9 cellular contexts compared by ENCODE assay signal in the genomic region with DNA sequence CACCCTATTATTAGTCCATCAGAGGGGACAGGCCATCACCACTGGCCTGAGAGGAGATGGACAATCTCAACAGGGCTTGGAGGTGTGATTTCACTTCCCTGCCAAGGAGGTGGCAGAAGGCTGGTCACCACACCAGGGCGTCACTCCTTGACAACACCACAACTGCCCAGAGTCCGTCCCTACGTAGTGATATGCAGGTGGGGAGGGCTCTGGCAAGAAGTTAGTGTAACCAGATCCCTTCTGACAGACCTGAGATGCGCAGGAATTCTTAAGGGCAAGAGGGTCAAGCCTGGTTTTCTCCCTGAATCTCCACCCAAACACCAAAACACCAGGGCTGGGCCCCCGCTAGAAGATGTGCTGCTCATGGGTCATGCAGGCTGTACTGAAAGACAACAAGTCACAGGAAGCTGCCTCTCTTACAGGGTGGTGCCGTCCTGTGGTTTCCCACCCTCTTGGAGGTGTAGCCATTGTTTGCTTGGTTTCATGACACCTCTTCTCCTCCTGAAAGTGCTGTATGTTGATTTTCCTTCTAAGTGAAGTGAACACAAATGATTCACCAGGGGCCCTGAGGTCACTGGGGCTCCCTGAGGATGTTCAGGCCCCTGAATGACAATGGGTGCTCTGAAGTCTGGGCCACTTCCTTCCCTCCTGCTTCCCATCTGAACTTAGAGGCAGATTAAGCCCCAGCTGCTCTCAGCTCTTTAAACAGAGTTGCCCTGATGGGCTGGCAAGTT. TPM values are rescaled to one million over a fixed set of nuclear protein-coding genes. Genes with fewer than 3 reads are reported as not detected.
DNase-seq lines count a peak whose midpoint lies in the region; ATAC-seq and TF ChIP-seq lines count a peak whose summit lies in the region.
"Had no signal": no experiment of that assay in that cellular context is flagged by ENCODE, and none has a peak within 500 bp of the region (broad histone marks: within the 10 kb centered on the region; RNA-seq: fewer than 3 reads in every experiment).

No MANE protein-coding gene starts in this region.

- H3K9me3 Mint-ChIP-seq in stimulated activated naive CD8-positive, alpha-beta T cell treated with anti-CD3 and anti-CD28 coated beads, Interleukin-15, Interleukin-2, amounts not matched to agents 100 ng/mL and 50 ng/mL, for 24 hours: peaks cover 3% of the 10 kb centered on the region

- no peak overlapping the region for H3K27ac ChIP-seq in dorsolateral prefrontal cortex
- H3K27ac ChIP-seq: 22Rv1 had no signal

- no peaks in the 10 kb centered on the region for H3K27me3 ChIP-seq in dorsolateral prefrontal cortex

- H3K4me3 Mint-ChIP-seq in stimulated activated naive CD8-positive, alpha-beta T cell treated with anti-CD3 and anti-CD28 coated beads, Interleukin-15, Interleukin-2, amounts not matched to agents 100 ng/mL and 50 ng/mL, for 24 hours: peak overlapping the region; percentile 14

- H3K27ac Mint-ChIP-seq in stimulated activated naive CD8-positive, alpha-beta T cell treated with anti-CD3 and anti-CD28 coated beads, Interleukin-15, Interleukin-2, amounts not matched to agents 100 ng/mL and 50 ng/mL, for 24 hours: peak overlapping the region; percentile 66

- no peaks in the 10 kb centered on the region for H3K36me3 Mint-ChIP-seq in stimulated activated naive CD8-positive, alpha-beta T cell treated with anti-CD3 and anti-CD28 coated beads, Interleukin-15, Interleukin-2, amounts not matched to agents 100 ng/mL and 50 ng/mL, for 24 hours (ENCODE audit: low read depth)

- DNase-seq in DMS 273 (lab: John Stamatoyannopoulos, UW; ENCODE audit: unreplicated experiment) (peak; percentile 29), DMS 273 treated with DMSO at 0.1 percent for 48 hours (lab: John Stamatoyannopoulos, UW) (no peak), activated T-cell treated with anti-CD3 and anti-CD28 coated beads for 24 hours (ENCODE audit: low read depth) (peak; percentile 64), kidney glomerular epithelial cell (lab: John Stamatoyannopoulos, UW) (peak; percentile 4), dorsolateral prefrontal cortex (no peak)

- no peak for TF ChIP-seq CTCF in dorsolateral prefrontal cortex (IDR thresholded peaks at IDR 0.05 in 54 of 56, conservative IDR thresholded peaks at IDR 0.05 in 2 of 56; ENCODE audit: low read depth in 1 of 56, partially characterized antibody in 56 of 56)

- H3K4me3 ChIP-seq in dorsolateral prefrontal cortex: no peak overlapping the region

- H3K4me1 Mint-ChIP-seq in stimulated activated naive CD8-positive, alpha-beta T cell treated with anti-CD3 and anti-CD28 coated beads, Interleukin-15, Interleukin-2, amounts not matched to agents 100 ng/mL and 50 ng/mL, for 24 hours (ENCODE audit: low read depth): peaks cover 48% of the 10 kb centered on the region

- no peak for ATAC-seq in HG03521 (IDR thresholded peaks at IDR 0.05; ENCODE audit: unreplicated experiment)
- ATAC-seq in GM21515 (IDR thresholded peaks at IDR 0.05; ENCODE audit: unreplicated experiment): no peak

- no peaks in the 10 kb centered on the region for H3K27me3 Mint-ChIP-seq in stimulated activated naive CD8-positive, alpha-beta T cell treated with anti-CD3 and anti-CD28 coated beads, Interleukin-15, Interleukin-2, amounts not matched to agents 100 ng/mL and 50 ng/mL, for 24 hours

- intact Hi-C loops in dorsolateral prefrontal cortex (cut with DNase I): no loop called here

RNA-seq across cellular contexts. Expression of a gene that starts 27.1 kb away (rescaled TPM):
- 10 to 100 TPM; 17.9 to 47.7 (median 29.0) TPM for total RNA-seq in dorsolateral prefrontal cortex

Comparison
In these comparisons a context has a peak if more than half of its experiments do, and no peak if none do; other contexts are left out.
1. DNase-seq: peak in DMS 273 (single experiment), activated T-cell treated with anti-CD3 and anti-CD28 coated beads for 24 hours (single experiment) and kidney glomerular epithelial cell (single experiment); none in DMS 273 treated with DMSO at 0.1 percent for 48 hours (single experiment) and dorsolateral prefrontal cortex (0 of 10).